ENCODE assay signal across 8 cellular contexts in genomic region chr6:139370047-139370706, GRCh38. TPM values are rescaled to one million over a fixed set of nuclear protein-coding genes. Genes with fewer than 3 reads are reported as not detected.
DNase-seq lines count a peak whose midpoint lies in the region; ATAC-seq and TF ChIP-seq lines count a peak whose summit lies in the region.

No MANE protein-coding gene starts in this region.

- intact Hi-C loops in HCT116 (cut with micrococcal nuclease), result loop anchor here (1.0 to 10.0 kb wide), 4 partner anchors 215 to 1071 kb away; no protein-coding TSS in a partner anchor

- no peaks in the 10 kb centered on the region for H3K9me2 ChIP-seq in HCT116 (ENCODE audit: insufficient read depth)

- TF ChIP-seq RAD21 in HCT116 (IDR thresholded peaks at IDR 0.05; ENCODE audit: low read depth), result no peak

- H3K4me3 ChIP-seq in BJ (ENCODE audit: low read depth, low read length) (peak overlapping the region; percentile 18; the same call in 1 of the 2 replicates), HCT116 (replicated peaks in 1 of 2; ENCODE audit: low read depth in 1 of 2, low read length in 2 of 2) (no peak overlapping the region), right atrium auricular region (no peak overlapping the region)

- RAD21 ChIA-PET in HCT116 (lab: Charles Lee; ENCODE audit: low non-redundant PET in 1 of 2, low total read pairs in 2 of 2, uncharacterized antibody in 2 of 2, unreplicated experiment in 2 of 2), result interaction anchor here (0.5 to 1.5 kb wide), 5 partner anchors 19 to 1071 kb away, joined by 3 to 4 read pairs (median 3); no protein-coding TSS in a partner anchor

- H3K36me3 ChIP-seq in BJ (ENCODE audit: control insufficient read depth, insufficient read depth, low read length) (peaks cover 15% of the 10 kb centered on the region), HCT116 (ENCODE audit: control insufficient read depth in 1 of 2, insufficient read depth in 2 of 2, low read length in 2 of 2) (peaks cover 7 to 8% of the 10 kb centered on the region in 2 experiments; a peak in 1 of 4 replicates), right atrium auricular region (peaks cover 30% of the 10 kb centered on the region)

- no TSS peak for BruUV-seq in HCT116 (replicated peaks; lab: Mats Ljungman, UMichigan)

- CTCF ChIA-PET in BJ (lab: Yijun Ruan, JAX), result interaction anchor here (0.9 to 1.3 kb wide), 6 partner anchors 151 to 681 kb away, joined by 3 to 7 read pairs (median 4); no protein-coding TSS in a partner anchor
- CTCF ChIA-PET in HCT116 (lab: Charles Lee), result interaction anchor here (0.7 to 2.0 kb wide), 23 partner anchors 10 to 1551 kb away, joined by 3 to 10 read pairs (median 4); no protein-coding TSS in a partner anchor
- CTCF ChIA-PET in activated CD4-positive, alpha-beta memory T cell treated with anti-CD3 and anti-CD28 coated beads, Interleukin-2, amount 10 ng/mL, durations not matched to agents 7 days and 5 days (lab: Charles Lee), result interaction anchor here (0.7 to 8.0 kb wide), 50 partner anchors 9 to 1278 kb away, joined by 3 to 94 read pairs (median 4); partner anchors contain the start of genes CCDC28A and TXLNB
- CTCF ChIA-PET in GM10248 (lab: Yijun Ruan, JAX), result interaction anchor here (0.7 to 2.8 kb wide), 54 partner anchors 8 to 1554 kb away, joined by 3 to 22 read pairs (median 4); partner anchors contain the start of gene TXLNB

- no peaks in the 10 kb centered on the region for H4K20me1 ChIP-seq in HCT116 (ENCODE audit: insufficient read depth)

- H3K9me3 ChIP-seq in HCT116 (ENCODE audit: control insufficient read depth in 1 of 2, insufficient read depth in 1 of 2, low read depth in 1 of 2, low read length in 2 of 2) (no peaks in the 10 kb centered on the region), right atrium auricular region (no peaks in the 10 kb centered on the region)

- peaks cover 9 to 21% of the 10 kb centered on the region in 2 experiments; a peak in 3 of 4 replicates for H3K4me1 ChIP-seq in HCT116 (ENCODE audit: control insufficient read depth in 1 of 2, insufficient read depth in 2 of 2, low read length in 2 of 2)
- H3K4me1 ChIP-seq in right atrium auricular region, result peaks cover 0 to 29% of the 10 kb centered on the region in 2 donors

- POLR2A ChIA-PET in BJ (lab: Charles Lee), result interaction anchor here (0.5 to 1.9 kb wide), 24 partner anchors 10 to 713 kb away, joined by 3 to 16 read pairs (median 4); no protein-coding TSS in a partner anchor
- POLR2A ChIA-PET in HCT116 (lab: Charles Lee), result interaction anchor here (0.7 to 1.4 kb wide), 4 partner anchors 492 to 1071 kb away, joined by 3 read pairs; no protein-coding TSS in a partner anchor
- POLR2A ChIA-PET in activated CD4-positive, alpha-beta memory T cell treated with anti-CD3 and anti-CD28 coated beads, Interleukin-2, amount 10 ng/mL, durations not matched to agents 7 days and 5 days (lab: Charles Lee), result interaction anchor here (0.6 to 1.8 kb wide), 14 partner anchors 8 to 519 kb away, joined by 3 to 9 read pairs (median 4); partner anchors contain the start of gene TXLNB
- POLR2A ChIA-PET in GM10248 (lab: Yijun Ruan, JAX), result no interaction called here

- TF ChIP-seq CTCF in BJ (IDR thresholded peaks at IDR 0.05; ENCODE audit: insufficient read depth, low read depth, low read length) (no peak), HCT116 (IDR thresholded peaks at IDR 0.05 in 2 of 3, conservative IDR thresholded peaks at IDR 0.05 in 1 of 3; ENCODE audit: borderline replicate concordance in 1 of 3, insufficient read depth in 1 of 3, low read depth in 2 of 3, low read length in 2 of 3) (no peak), right atrium auricular region (IDR thresholded peaks at IDR 0.05) (no peak), GM10248 (IDR thresholded peaks at IDR 0.05; ENCODE audit: control extremely low read depth, extremely low read depth, low read depth, missing control alignments) (no peak)

- 0 out of 2 replicates have a peak overlapping the region, but pooled peaks have one; percentile 11 for H3K4me2 ChIP-seq in HCT116 (ENCODE audit: low read length)

- H3K4me3 Mint-ChIP-seq in activated CD4-positive, alpha-beta memory T cell treated with anti-CD3 and anti-CD28 coated beads, Interleukin-2, amount 10 ng/mL, durations not matched to agents 7 days and 5 days, result peak overlapping the region; percentile 49
- peak overlapping the region; percentile 40 to 50 for H3K4me3 Mint-ChIP-seq in stimulated activated naive B cell treated with anti-CD40 and anti-IgM and Interleukin-4, amounts not matched to agents 10 μg/mL and 1 μg/mL and 100 μg/mL, for 72 hours

- H3K27me3 ChIP-seq in BJ (ENCODE audit: control insufficient read depth, insufficient read depth, low read length), result no peaks in the 10 kb centered on the region
- H3K27me3 ChIP-seq in HCT116 (ENCODE audit: insufficient read depth, low read length), result no peaks in the 10 kb centered on the region
- H3K27me3 ChIP-seq in right atrium auricular region, result no peaks in the 10 kb centered on the region

- H3K27ac Mint-ChIP-seq in activated CD4-positive, alpha-beta memory T cell treated with anti-CD3 and anti-CD28 coated beads, Interleukin-2, amount 10 ng/mL, durations not matched to agents 7 days and 5 days, result peak overlapping the region; percentile 26
- no peak overlapping the region for H3K27ac Mint-ChIP-seq in stimulated activated naive B cell treated with anti-CD40 and anti-IgM and Interleukin-4, amounts not matched to agents 10 μg/mL and 1 μg/mL and 100 μg/mL, for 72 hours

- peaks cover 42% of the 10 kb centered on the region for H3K36me3 Mint-ChIP-seq in activated CD4-positive, alpha-beta memory T cell treated with anti-CD3 and anti-CD28 coated beads, Interleukin-2, amount 10 ng/mL, durations not matched to agents 7 days and 5 days (ENCODE audit: low read depth)
- peaks cover 10 to 13% of the 10 kb centered on the region in 2 donors for H3K36me3 Mint-ChIP-seq in stimulated activated naive B cell treated with anti-CD40 and anti-IgM and Interleukin-4, amounts not matched to agents 10 μg/mL and 1 μg/mL and 100 μg/mL, for 72 hours

- ATAC-seq in HCT116, result no peak
- no peak for ATAC-seq in stimulated activated naive B cell treated with anti-CD40 and anti-IgM and Interleukin-4, amounts not matched to agents 10 μg/mL and 1 μg/mL and 100 μg/mL, for 72 hours (replicated peaks)
- no peak for ATAC-seq in HG03025 (IDR thresholded peaks at IDR 0.05; ENCODE audit: low FRiP score, unreplicated experiment)
- ATAC-seq in HG03196 (IDR thresholded peaks at IDR 0.05; ENCODE audit: unreplicated experiment), result no peak

- peaks cover 27% of the 10 kb centered on the region for H3K79me2 ChIP-seq in HCT116 (ENCODE audit: insufficient read depth, low read length)

- no peak overlapping the region for H2AFZ ChIP-seq in HCT116 (ENCODE audit: low read depth, low read length, poor library complexity, severe bottlenecking)

- no peak overlapping the region for H3K9ac ChIP-seq in HCT116 (ENCODE audit: low read length)

- no peak overlapping the region for H3K27ac ChIP-seq in HCT116 (ENCODE audit: low read depth, low read length)
- peak overlapping the region; percentile 43 to 96 for H3K27ac ChIP-seq in right atrium auricular region

- no peaks in the 10 kb centered on the region for H3K9me3 Mint-ChIP-seq in activated CD4-positive, alpha-beta memory T cell treated with anti-CD3 and anti-CD28 coated beads, Interleukin-2, amount 10 ng/mL, durations not matched to agents 7 days and 5 days
- no peaks in the 10 kb centered on the region for H3K9me3 Mint-ChIP-seq in stimulated activated naive B cell treated with anti-CD40 and anti-IgM and Interleukin-4, amounts not matched to agents 10 μg/mL and 1 μg/mL and 100 μg/mL, for 72 hours

- no peaks in the 10 kb centered on the region for H3K27me3 Mint-ChIP-seq in activated CD4-positive, alpha-beta memory T cell treated with anti-CD3 and anti-CD28 coated beads, Interleukin-2, amount 10 ng/mL, durations not matched to agents 7 days and 5 days
- no peaks in the 10 kb centered on the region for H3K27me3 Mint-ChIP-seq in stimulated activated naive B cell treated with anti-CD40 and anti-IgM and Interleukin-4, amounts not matched to agents 10 μg/mL and 1 μg/mL and 100 μg/mL, for 72 hours

- DNase-seq in BJ (ENCODE audit: low read depth), result peak; percentile 69
- no peak for DNase-seq in HCT116 (ENCODE audit: low read depth, low spot score)
- no peak for DNase-seq in activated CD4-positive, alpha-beta memory T cell treated with anti-CD3 and anti-CD28 coated beads, Interleukin-2, amount 10 ng/mL, durations not matched to agents 7 days and 5 days
- no peak for DNase-seq in right atrium auricular region (ENCODE audit: low spot score)
- DNase-seq in stimulated activated naive B cell treated with anti-CD40 and anti-IgM and Interleukin-4, amounts not matched to agents 10 μg/mL and 1 μg/mL and 100 μg/mL, for 72 hours, result no peak
- no peak for DNase-seq in GM10248 (ENCODE audit: extremely low spot score)

- peaks cover 41% of the 10 kb centered on the region for H3K4me1 Mint-ChIP-seq in activated CD4-positive, alpha-beta memory T cell treated with anti-CD3 and anti-CD28 coated beads, Interleukin-2, amount 10 ng/mL, durations not matched to agents 7 days and 5 days
- peaks cover 13 to 23% of the 10 kb centered on the region in 2 donors for H3K4me1 Mint-ChIP-seq in stimulated activated naive B cell treated with anti-CD40 and anti-IgM and Interleukin-4, amounts not matched to agents 10 μg/mL and 1 μg/mL and 100 μg/mL, for 72 hours

- TF ChIP-seq POLR2A in HCT116 (IDR thresholded peaks at IDR 0.05; ENCODE audit: borderline replicate concordance, extremely low read depth, insufficient read depth, insufficient read length), result no peak

TF ChIP-seq in HCT116, 20 proteins besides CTCF, POLR2A, EP300 and RAD21 (continues in another document):
- TF ChIP-seq EZH2phosphoT487 (IDR thresholded peaks at IDR 0.05; ENCODE audit: borderline replicate concordance) (no peak), CBX3 (IDR thresholded peaks at IDR 0.05; ENCODE audit: low read depth) (no peak), CEBPB (IDR thresholded peaks at IDR 0.05; ENCODE audit: low read depth) (no peak), ZNF274 (IDR thresholded peaks at IDR 0.05; ENCODE audit: low read depth, low read length) (no peak), MAX (IDR thresholded peaks at IDR 0.05) (no peak), ZFX (IDR thresholded peaks at IDR 0.05) (no peak), SIN3A (IDR thresholded peaks at IDR 0.05; ENCODE audit: low read depth) (no peak), ATF3 (IDR thresholded peaks at IDR 0.05) (no peak)

RNA-seq across cellular contexts. Expression of gene CITED2, which starts 4.3 kb away (rescaled TPM):
- polyA plus RNA-seq in BJ (2011; rRNA removed), result 497 and 707 TPM in 2 replicates
- 263 and 386 TPM in 2 replicates for polyA minus RNA-seq in BJ (2011; rRNA and poly(A)+ RNA removed)
- total RNA-seq in HCT116 (2021; ENCODE audit: unreplicated experiment) (46.1 TPM), right atrium auricular region (100 to 1,000 TPM; 119 to 208 TPM)
- polyA plus RNA-seq in HCT116 (2012), result 37.8 and 65.9 TPM in 2 replicates
- 100 to 1,000 TPM; 121 to 127 TPM for total RNA-seq in activated CD4-positive, alpha-beta memory T cell treated with anti-CD3 and anti-CD28 coated beads, Interleukin-2, amount 10 ng/mL, durations not matched to agents 7 days and 5 days
